24 cellular contexts compared by ENCODE assay signal in the genomic region with DNA sequence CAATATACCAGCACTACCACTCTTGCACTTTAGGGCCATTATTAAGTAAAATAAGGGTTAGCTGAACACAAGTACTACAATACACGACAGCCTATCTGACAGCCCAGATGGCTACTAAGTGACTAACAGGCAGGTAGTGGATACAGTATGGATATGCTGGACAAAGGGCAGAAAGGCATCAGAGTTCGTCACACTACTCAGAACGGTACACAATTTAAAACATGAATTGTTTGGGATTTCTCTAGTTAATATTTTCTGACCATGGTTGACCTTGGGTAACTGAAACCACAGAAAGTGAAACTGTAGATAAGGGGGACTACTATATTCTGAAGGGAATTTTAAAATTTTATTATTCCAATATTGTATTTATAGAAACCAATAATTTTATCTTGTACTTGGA.
DNase-seq lines count a peak whose midpoint lies in the region; ATAC-seq, FAIRE-seq and TF ChIP-seq lines count a peak whose summit lies in the region.
"Had no signal": no experiment of that assay in that cellular context is flagged by ENCODE, and none has a peak within 500 bp of the region (broad histone marks: within the 10 kb centered on the region; RNA-seq: fewer than 3 reads in every experiment).

No MANE protein-coding gene starts in this region.

- no peaks in the 10 kb centered on the region for H3K79me2 ChIP-seq in mammary epithelial cell (ENCODE audit: insufficient read depth, low read length)

- no peak overlapping the region for H3K27ac Mint-ChIP-seq in Calu3 (ENCODE audit: unreplicated experiment)
- H3K27ac Mint-ChIP-seq: CD4-positive, alpha-beta memory T cell; HFFc6; IgD-negative memory B cell had no signal

- WGBS in mesenchymal stem cell = 93% methylated on average over 3 of the region's 3 CpGs
- WGBS in esophagus squamous epithelium, 2 donors = 86 to 93% methylated on average over 3 of the region's 3 CpGs
- 94% methylated on average over 3 of the region's 3 CpGs for WGBS in mammary epithelial cell (ENCODE audit: low coverage, missing lambda C conversion rate)
- 80 to 93% methylated on average over 3 of the region's 3 CpGs for WGBS in gastroesophageal sphincter (ENCODE audit: low coverage in 1 of 2), 2 donors

- H3K36me3 ChIP-seq in mesenchymal stem cell (ENCODE audit: control insufficient read depth in 1 of 2, insufficient read depth in 2 of 2, low read depth in 1 of 2, low read length in 2 of 2) (no peaks in the 10 kb centered on the region), esophagus squamous epithelium (no peaks in the 10 kb centered on the region), mammary epithelial cell (ENCODE audit: insufficient read depth, low read length) (no peaks in the 10 kb centered on the region), gastroesophageal sphincter (no peaks in the 10 kb centered on the region)

- H2AFZ ChIP-seq in mesenchymal stem cell (ENCODE audit: low read depth, low read length) (no peak overlapping the region), mammary epithelial cell (ENCODE audit: low read depth, low read length) (no peak overlapping the region)
- H2AFZ ChIP-seq: GM23248 had no signal

- H3K4me2 ChIP-seq in mesenchymal stem cell (ENCODE audit: low read length, poor library complexity, severe bottlenecking) (no peak overlapping the region), mammary epithelial cell (ENCODE audit: insufficient read depth, low read depth, low read length) (no peak overlapping the region)

- H3K4me1 ChIP-seq in mesenchymal stem cell (ENCODE audit: control insufficient read depth, insufficient read depth, low read depth, low read length) (no peaks in the 10 kb centered on the region), esophagus squamous epithelium (no peaks in the 10 kb centered on the region), mammary epithelial cell (ENCODE audit: insufficient read depth, low read length) (no peaks in the 10 kb centered on the region), gastroesophageal sphincter (peaks cover 0 to 7% (median 0%) of the 10 kb centered on the region in 3 donors)

- H3K4me3 Mint-ChIP-seq in Calu3 (ENCODE audit: low read depth, unreplicated experiment) = no peak overlapping the region
- H3K4me3 Mint-ChIP-seq: CD14-positive monocyte; CD4-positive, alpha-beta memory T cell; HFFc6; IgD-negative memory B cell had no signal

- peak; percentile 16 for DNase-seq in Calu3
- DNase-seq in RCC 7860 (ENCODE audit: low spot score) = peak; percentile 54
- no peak for DNase-seq in mesenchymal stem cell
- DNase-seq in esophagus squamous epithelium (lab: John Stamatoyannopoulos, UW) = no peak
- DNase-seq in mammary epithelial cell = no peak
- DNase-seq: AML-193; CD4-positive, alpha-beta memory T cell; DMS 273 treated with DMSO at 0.1 percent for 48 hours; DMS53; DND-41; EL; GM23248; HFFc6; Karpas-422; KBM-7 had no signal

- no peaks in the 10 kb centered on the region for H3K36me3 Mint-ChIP-seq in Calu3 (ENCODE audit: insufficient read depth, unreplicated experiment)
- H3K36me3 Mint-ChIP-seq: CD14-positive monocyte; CD4-positive, alpha-beta memory T cell; IgD-negative memory B cell had no signal

- no peak for TF ChIP-seq CTCF in Calu3 (IDR thresholded peaks at IDR 0.05; ENCODE audit: unreplicated experiment)
- TF ChIP-seq CTCF in esophagus squamous epithelium (IDR thresholded peaks at IDR 0.05) = no peak
- no peak for TF ChIP-seq CTCF in mammary epithelial cell (conservative IDR thresholded peaks at IDR 0.05 in 1 of 2, IDR thresholded peaks at IDR 0.05 in 1 of 2; ENCODE audit: extremely low read depth in 1 of 2, insufficient read depth in 1 of 2, low read depth in 1 of 2, low read length in 2 of 2)
- TF ChIP-seq CTCF in gastroesophageal sphincter (IDR thresholded peaks at IDR 0.05) = no peak

- H3K4me3 ChIP-seq in mesenchymal stem cell (ENCODE audit: insufficient read depth in 1 of 2, low read depth in 1 of 2, low read length in 2 of 2) (no peak overlapping the region), esophagus squamous epithelium (no peak overlapping the region), mammary epithelial cell (replicated peaks in 1 of 3; ENCODE audit: insufficient read depth in 1 of 3, low read depth in 2 of 3, low read length in 3 of 3) (no peak overlapping the region), gastroesophageal sphincter (no peak overlapping the region)
- H3K4me3 ChIP-seq: GM12878, GM23248 had no signal

- H2BK12ac ChIP-seq in mesenchymal stem cell (ENCODE audit: low read length in 2 of 2) = no peak overlapping the region

- H3K14ac ChIP-seq in mesenchymal stem cell (ENCODE audit: low read length in 2 of 2) = no peak overlapping the region

- TF ChIP-seq POLR2A in esophagus squamous epithelium (IDR thresholded peaks at IDR 0.05) = no peak
- TF ChIP-seq POLR2A in gastroesophageal sphincter (IDR thresholded peaks at IDR 0.05) = no peak

- intact Hi-C loops in Calu3 (cut with micrococcal nuclease; ENCODE audit: unreplicated experiment) (loop anchor here (5.0 kb wide), 1 partner anchor 103 kb away; the partner anchor contains the start of gene SKAP2), esophagus squamous epithelium (cut with DNase I) (no loop called here), mammary epithelial cell (cut with micrococcal nuclease) (no loop called here)

- H3K79me1 ChIP-seq in mesenchymal stem cell (replicated peaks; ENCODE audit: low read length, poor library complexity, severe bottlenecking) = no peaks in the 10 kb centered on the region

- H3K23ac ChIP-seq in mesenchymal stem cell (ENCODE audit: low read length in 2 of 2) = no peak overlapping the region

- H2AK5ac ChIP-seq in mesenchymal stem cell (ENCODE audit: low read length, severe bottlenecking) = no peak overlapping the region

- no peak overlapping the region for H3K18ac ChIP-seq in mesenchymal stem cell (ENCODE audit: low read depth in 1 of 2, low read length in 2 of 2)

- in situ Hi-C loops in mammary epithelial cell (cut with MboI; ENCODE audit: low sequenced_read_pairs in 2 of 2) = no loop called here

- H4K8ac ChIP-seq in mesenchymal stem cell (ENCODE audit: low read length) = peak overlapping the region; percentile 54

- no peaks in the 10 kb centered on the region for H4K20me1 ChIP-seq in mammary epithelial cell (ENCODE audit: insufficient read depth, low read length)

- H3K4me1 Mint-ChIP-seq in Calu3 (ENCODE audit: low read depth, unreplicated experiment) = no peaks in the 10 kb centered on the region

- dilution Hi-C loops in mammary epithelial cell (cut with HindIII; ENCODE audit: low sequenced_read_pairs) = no loop called here

- H3K9me3 ChIP-seq in mesenchymal stem cell (ENCODE audit: control insufficient read depth, low read length) (no peaks in the 10 kb centered on the region), esophagus squamous epithelium (no peaks in the 10 kb centered on the region), mammary epithelial cell (replicated peaks; ENCODE audit: insufficient read depth, low read length) (no peaks in the 10 kb centered on the region), gastroesophageal sphincter (no peaks in the 10 kb centered on the region)

- H2BK120ac ChIP-seq in mesenchymal stem cell (ENCODE audit: low read depth, low read length) = no peak overlapping the region

- no peak overlapping the region for H3K9ac ChIP-seq in mesenchymal stem cell (ENCODE audit: low read length)
- H3K9ac ChIP-seq in mammary epithelial cell (ENCODE audit: insufficient read depth, low read length) = no peak overlapping the region
- H3K9ac ChIP-seq: GM23248 had no signal

- H3K27me3 ChIP-seq in mesenchymal stem cell (ENCODE audit: control insufficient read depth in 1 of 2, insufficient read depth in 1 of 2, low read length in 2 of 2) = no peaks in the 10 kb centered on the region
- no peaks in the 10 kb centered on the region for H3K27me3 ChIP-seq in esophagus squamous epithelium
- H3K27me3 ChIP-seq in mammary epithelial cell (ENCODE audit: insufficient read depth, low read length) = no peaks in the 10 kb centered on the region
- H3K27me3 ChIP-seq in gastroesophageal sphincter = no peaks in the 10 kb centered on the region

- CTCF ChIA-PET in Calu3 (lab: Charles Lee) = interaction anchor here (0.5 kb wide), 1 partner anchor 84 kb away, joined by 3 read pairs; no protein-coding TSS in a partner anchor
- CTCF ChIA-PET in mammary epithelial cell (lab: Charles Lee; ENCODE audit: low non-redundant PET) = no interaction called here

- H3K4ac ChIP-seq in mesenchymal stem cell (ENCODE audit: low read depth in 1 of 2, low read length in 2 of 2) = no peak overlapping the region

- FAIRE-seq in RCC 7860 (lab: Jason Lieb, UNC) = peak; percentile 95
- FAIRE-seq: A204.1, GM12878, GM19239 had no signal

- no peak overlapping the region for H2BK5ac ChIP-seq in mesenchymal stem cell (ENCODE audit: low read depth, low read length, poor library complexity, severe bottlenecking)

- no peak for TF ChIP-seq EP300 in gastroesophageal sphincter (IDR thresholded peaks at IDR 0.05)

- H2BK15ac ChIP-seq in mesenchymal stem cell (ENCODE audit: low read depth, poor library complexity, severe bottlenecking) = no peak overlapping the region

- H4K91ac ChIP-seq in mesenchymal stem cell (ENCODE audit: low read length) = no peak overlapping the region

- no peak overlapping the region for H3K27ac ChIP-seq in mesenchymal stem cell (ENCODE audit: low read length, poor library complexity, severe bottlenecking)
- H3K27ac ChIP-seq in esophagus squamous epithelium = no peak overlapping the region
- no peak overlapping the region for H3K27ac ChIP-seq in mammary epithelial cell (ENCODE audit: insufficient read depth, low read depth, low read length)
- no peak overlapping the region for H3K27ac ChIP-seq in gastroesophageal sphincter
- H3K27ac ChIP-seq: GM23248, HL-60 had no signal

- no peaks in the 10 kb centered on the region for H3K9me3 Mint-ChIP-seq in Calu3 (ENCODE audit: low read depth, unreplicated experiment)
- H3K9me3 Mint-ChIP-seq: HFFc6 had no signal

- ATAC-seq in gastroesophageal sphincter (no peak), GM19395 (IDR thresholded peaks at IDR 0.05; ENCODE audit: unreplicated experiment) (no peak)
- ATAC-seq: GM12878, HCT116 had no signal

- no peaks in the 10 kb centered on the region for H3K27me3 Mint-ChIP-seq in Calu3 (ENCODE audit: unreplicated experiment)
- H3K27me3 Mint-ChIP-seq: IgD-negative memory B cell had no signal

- no TSS peak for BruUV-seq in Calu3 (replicated peaks; lab: Mats Ljungman, UMichigan)
- BruUV-seq in mammary epithelial cell (replicated peaks; lab: Mats Ljungman, UMichigan) = no TSS peak

Comparison
In these comparisons a context has a peak if more than half of its experiments do, and no peak if none do; other contexts are left out.
1. DNase-seq: peak in Calu3 (single experiment) and RCC 7860 (single experiment); none in mesenchymal stem cell (single experiment), esophagus squamous epithelium (single experiment) and mammary epithelial cell (single experiment).